Comparison of ENCODE assay signal across 1 cellular context in the genomic region with DNA sequence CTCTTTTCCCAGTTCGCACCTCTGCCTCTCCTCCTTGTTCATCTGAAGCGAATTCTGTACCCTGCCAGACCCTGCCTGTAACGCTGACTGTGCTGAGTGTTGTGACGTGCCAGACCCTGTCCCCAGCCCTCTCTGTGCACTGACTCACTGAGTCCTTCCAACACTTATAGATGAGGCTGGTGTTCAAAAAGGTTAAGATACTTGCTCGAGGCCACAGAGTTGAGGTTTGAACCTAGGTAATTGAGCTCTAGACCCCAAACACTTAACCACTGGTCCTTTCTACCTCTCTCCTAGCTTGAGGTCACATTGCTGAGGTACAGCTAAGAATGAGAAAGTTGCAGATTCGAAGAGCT.
TF ChIP-seq lines count a peak whose summit lies in the region.

No MANE protein-coding gene starts in this region.

TF ChIP-seq in GM23338, 12 proteins besides CTCF, POLR2A, EP300 and RAD21 (continued from another document):
- TF ChIP-seq, protein P1, sequence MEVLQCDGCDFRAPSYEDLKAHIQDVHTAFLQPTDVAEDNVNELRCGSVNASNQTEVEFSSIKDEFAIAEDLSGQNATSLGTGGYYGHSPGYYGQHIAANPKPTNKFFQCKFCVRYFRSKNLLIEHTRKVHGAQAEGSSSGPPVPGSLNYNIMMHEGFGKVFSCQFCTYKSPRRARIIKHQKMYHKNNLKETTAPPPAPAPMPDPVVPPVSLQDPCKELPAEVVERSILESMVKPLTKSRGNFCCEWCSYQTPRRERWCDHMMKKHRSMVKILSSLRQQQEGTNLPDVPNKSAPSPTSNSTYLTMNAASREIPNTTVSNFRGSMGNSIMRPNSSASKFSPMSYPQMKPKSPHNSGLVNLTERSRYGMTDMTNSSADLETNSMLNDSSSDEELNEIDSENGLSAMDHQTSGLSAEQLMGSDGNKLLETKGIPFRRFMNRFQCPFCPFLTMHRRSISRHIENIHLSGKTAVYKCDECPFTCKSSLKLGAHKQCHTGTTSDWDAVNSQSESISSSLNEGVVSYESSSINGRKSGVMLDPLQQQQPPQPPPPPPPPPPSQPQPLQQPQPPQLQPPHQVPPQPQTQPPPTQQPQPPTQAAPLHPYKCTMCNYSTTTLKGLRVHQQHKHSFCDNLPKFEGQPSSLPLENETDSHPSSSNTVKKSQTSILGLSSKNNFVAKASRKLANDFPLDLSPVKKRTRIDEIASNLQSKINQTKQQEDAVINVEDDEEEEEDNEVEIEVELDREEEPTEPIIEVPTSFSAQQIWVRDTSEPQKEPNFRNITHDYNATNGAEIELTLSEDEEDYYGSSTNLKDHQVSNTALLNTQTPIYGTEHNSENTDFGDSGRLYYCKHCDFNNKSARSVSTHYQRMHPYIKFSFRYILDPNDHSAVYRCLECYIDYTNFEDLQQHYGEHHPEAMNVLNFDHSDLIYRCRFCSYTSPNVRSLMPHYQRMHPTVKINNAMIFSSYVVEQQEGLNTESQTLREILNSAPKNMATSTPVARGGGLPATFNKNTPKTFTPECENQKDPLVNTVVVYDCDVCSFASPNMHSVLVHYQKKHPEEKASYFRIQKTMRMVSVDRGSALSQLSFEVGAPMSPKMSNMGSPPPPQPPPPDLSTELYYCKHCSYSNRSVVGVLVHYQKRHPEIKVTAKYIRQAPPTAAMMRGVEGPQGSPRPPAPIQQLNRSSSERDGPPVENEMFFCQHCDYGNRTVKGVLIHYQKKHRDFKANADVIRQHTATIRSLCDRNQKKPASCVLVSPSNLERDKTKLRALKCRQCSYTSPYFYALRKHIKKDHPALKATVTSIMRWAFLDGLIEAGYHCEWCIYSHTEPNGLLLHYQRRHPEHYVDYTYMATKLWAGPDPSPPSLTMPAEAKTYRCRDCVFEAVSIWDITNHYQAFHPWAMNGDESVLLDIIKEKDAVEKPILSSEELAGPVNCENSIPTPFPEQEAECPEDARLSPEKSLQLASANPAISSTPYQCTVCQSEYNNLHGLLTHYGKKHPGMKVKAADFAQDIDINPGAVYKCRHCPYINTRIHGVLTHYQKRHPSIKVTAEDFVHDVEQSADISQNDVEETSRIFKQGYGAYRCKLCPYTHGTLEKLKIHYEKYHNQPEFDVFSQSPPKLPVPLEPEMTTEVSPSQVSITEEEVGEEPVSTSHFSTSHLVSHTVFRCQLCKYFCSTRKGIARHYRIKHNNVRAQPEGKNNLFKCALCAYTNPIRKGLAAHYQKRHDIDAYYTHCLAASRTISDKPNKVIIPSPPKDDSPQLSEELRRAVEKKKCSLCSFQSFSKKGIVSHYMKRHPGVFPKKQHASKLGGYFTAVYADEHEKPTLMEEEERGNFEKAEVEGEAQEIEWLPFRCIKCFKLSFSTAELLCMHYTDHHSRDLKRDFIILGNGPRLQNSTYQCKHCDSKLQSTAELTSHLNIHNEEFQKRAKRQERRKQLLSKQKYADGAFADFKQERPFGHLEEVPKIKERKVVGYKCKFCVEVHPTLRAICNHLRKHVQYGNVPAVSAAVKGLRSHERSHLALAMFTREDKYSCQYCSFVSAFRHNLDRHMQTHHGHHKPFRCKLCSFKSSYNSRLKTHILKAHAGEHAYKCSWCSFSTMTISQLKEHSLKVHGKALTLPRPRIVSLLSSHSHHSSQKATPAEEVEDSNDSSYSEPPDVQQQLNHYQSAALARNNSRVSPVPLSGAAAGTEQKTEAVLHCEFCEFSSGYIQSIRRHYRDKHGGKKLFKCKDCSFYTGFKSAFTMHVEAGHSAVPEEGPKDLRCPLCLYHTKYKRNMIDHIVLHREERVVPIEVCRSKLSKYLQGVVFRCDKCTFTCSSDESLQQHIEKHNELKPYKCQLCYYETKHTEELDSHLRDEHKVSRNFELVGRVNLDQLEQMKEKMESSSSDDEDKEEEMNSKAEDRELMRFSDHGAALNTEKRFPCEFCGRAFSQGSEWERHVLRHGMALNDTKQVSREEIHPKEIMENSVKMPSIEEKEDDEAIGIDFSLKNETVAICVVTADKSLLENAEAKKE (CRISPR knock-in tag; IDR thresholded peaks at IDR 0.05), result no peak
- TF ChIP-seq NANOG (IDR thresholded peaks at IDR 0.05; ENCODE audit: borderline replicate concordance), result no peak
